Comparison of ENCODE assay signal across 1 cellular context in the genomic region with DNA sequence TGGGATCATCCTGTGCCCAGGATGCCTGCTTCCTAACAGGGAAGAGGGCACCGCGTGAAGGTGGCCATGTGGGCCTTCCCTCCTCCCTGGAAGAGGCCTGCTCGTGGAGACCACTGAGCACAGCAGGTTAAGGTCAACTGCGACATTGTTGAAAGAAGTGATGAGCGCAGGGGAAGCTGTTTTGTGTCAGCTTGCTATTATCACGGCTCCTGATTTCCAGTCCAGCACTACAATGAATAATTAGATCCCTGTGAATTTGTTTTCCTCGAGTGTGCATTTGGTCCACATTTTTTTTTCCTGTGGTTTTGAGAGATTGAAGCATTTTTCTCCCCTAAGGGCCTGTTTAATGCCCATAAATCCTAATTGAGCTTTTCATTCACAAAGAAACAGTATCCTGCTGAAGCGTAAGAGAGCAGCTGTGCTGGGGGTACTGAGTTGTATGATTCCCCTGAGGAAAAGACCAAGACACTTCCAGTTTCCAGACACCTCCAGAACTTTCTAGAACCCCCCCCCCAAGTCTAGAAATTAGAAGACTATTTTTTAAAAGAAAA.
TF ChIP-seq lines count a peak whose summit lies in the region.

No MANE protein-coding gene starts in this region.

TF ChIP-seq in GM23338, 12 proteins besides CTCF, POLR2A, EP300 and RAD21:
- TF ChIP-seq, protein P1, sequence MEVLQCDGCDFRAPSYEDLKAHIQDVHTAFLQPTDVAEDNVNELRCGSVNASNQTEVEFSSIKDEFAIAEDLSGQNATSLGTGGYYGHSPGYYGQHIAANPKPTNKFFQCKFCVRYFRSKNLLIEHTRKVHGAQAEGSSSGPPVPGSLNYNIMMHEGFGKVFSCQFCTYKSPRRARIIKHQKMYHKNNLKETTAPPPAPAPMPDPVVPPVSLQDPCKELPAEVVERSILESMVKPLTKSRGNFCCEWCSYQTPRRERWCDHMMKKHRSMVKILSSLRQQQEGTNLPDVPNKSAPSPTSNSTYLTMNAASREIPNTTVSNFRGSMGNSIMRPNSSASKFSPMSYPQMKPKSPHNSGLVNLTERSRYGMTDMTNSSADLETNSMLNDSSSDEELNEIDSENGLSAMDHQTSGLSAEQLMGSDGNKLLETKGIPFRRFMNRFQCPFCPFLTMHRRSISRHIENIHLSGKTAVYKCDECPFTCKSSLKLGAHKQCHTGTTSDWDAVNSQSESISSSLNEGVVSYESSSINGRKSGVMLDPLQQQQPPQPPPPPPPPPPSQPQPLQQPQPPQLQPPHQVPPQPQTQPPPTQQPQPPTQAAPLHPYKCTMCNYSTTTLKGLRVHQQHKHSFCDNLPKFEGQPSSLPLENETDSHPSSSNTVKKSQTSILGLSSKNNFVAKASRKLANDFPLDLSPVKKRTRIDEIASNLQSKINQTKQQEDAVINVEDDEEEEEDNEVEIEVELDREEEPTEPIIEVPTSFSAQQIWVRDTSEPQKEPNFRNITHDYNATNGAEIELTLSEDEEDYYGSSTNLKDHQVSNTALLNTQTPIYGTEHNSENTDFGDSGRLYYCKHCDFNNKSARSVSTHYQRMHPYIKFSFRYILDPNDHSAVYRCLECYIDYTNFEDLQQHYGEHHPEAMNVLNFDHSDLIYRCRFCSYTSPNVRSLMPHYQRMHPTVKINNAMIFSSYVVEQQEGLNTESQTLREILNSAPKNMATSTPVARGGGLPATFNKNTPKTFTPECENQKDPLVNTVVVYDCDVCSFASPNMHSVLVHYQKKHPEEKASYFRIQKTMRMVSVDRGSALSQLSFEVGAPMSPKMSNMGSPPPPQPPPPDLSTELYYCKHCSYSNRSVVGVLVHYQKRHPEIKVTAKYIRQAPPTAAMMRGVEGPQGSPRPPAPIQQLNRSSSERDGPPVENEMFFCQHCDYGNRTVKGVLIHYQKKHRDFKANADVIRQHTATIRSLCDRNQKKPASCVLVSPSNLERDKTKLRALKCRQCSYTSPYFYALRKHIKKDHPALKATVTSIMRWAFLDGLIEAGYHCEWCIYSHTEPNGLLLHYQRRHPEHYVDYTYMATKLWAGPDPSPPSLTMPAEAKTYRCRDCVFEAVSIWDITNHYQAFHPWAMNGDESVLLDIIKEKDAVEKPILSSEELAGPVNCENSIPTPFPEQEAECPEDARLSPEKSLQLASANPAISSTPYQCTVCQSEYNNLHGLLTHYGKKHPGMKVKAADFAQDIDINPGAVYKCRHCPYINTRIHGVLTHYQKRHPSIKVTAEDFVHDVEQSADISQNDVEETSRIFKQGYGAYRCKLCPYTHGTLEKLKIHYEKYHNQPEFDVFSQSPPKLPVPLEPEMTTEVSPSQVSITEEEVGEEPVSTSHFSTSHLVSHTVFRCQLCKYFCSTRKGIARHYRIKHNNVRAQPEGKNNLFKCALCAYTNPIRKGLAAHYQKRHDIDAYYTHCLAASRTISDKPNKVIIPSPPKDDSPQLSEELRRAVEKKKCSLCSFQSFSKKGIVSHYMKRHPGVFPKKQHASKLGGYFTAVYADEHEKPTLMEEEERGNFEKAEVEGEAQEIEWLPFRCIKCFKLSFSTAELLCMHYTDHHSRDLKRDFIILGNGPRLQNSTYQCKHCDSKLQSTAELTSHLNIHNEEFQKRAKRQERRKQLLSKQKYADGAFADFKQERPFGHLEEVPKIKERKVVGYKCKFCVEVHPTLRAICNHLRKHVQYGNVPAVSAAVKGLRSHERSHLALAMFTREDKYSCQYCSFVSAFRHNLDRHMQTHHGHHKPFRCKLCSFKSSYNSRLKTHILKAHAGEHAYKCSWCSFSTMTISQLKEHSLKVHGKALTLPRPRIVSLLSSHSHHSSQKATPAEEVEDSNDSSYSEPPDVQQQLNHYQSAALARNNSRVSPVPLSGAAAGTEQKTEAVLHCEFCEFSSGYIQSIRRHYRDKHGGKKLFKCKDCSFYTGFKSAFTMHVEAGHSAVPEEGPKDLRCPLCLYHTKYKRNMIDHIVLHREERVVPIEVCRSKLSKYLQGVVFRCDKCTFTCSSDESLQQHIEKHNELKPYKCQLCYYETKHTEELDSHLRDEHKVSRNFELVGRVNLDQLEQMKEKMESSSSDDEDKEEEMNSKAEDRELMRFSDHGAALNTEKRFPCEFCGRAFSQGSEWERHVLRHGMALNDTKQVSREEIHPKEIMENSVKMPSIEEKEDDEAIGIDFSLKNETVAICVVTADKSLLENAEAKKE (CRISPR knock-in tag; IDR thresholded peaks at IDR 0.05): no peak
- no peak for TF ChIP-seq STAT1 (IDR thresholded peaks at IDR 0.05; ENCODE audit: unreplicated experiment)
- no peak for TF ChIP-seq JUNB (IDR thresholded peaks at IDR 0.05; ENCODE audit: unreplicated experiment)
- TF ChIP-seq, protein P2, sequence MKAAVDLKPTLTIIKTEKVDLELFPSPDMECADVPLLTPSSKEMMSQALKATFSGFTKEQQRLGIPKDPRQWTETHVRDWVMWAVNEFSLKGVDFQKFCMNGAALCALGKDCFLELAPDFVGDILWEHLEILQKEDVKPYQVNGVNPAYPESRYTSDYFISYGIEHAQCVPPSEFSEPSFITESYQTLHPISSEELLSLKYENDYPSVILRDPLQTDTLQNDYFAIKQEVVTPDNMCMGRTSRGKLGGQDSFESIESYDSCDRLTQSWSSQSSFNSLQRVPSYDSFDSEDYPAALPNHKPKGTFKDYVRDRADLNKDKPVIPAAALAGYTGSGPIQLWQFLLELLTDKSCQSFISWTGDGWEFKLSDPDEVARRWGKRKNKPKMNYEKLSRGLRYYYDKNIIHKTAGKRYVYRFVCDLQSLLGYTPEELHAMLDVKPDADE (IDR thresholded peaks at IDR 0.05): no peak
- TF ChIP-seq EZH2phosphoT487 (IDR thresholded peaks at IDR 0.05; ENCODE audit: unreplicated experiment): no peak
- TF ChIP-seq, protein P3, sequence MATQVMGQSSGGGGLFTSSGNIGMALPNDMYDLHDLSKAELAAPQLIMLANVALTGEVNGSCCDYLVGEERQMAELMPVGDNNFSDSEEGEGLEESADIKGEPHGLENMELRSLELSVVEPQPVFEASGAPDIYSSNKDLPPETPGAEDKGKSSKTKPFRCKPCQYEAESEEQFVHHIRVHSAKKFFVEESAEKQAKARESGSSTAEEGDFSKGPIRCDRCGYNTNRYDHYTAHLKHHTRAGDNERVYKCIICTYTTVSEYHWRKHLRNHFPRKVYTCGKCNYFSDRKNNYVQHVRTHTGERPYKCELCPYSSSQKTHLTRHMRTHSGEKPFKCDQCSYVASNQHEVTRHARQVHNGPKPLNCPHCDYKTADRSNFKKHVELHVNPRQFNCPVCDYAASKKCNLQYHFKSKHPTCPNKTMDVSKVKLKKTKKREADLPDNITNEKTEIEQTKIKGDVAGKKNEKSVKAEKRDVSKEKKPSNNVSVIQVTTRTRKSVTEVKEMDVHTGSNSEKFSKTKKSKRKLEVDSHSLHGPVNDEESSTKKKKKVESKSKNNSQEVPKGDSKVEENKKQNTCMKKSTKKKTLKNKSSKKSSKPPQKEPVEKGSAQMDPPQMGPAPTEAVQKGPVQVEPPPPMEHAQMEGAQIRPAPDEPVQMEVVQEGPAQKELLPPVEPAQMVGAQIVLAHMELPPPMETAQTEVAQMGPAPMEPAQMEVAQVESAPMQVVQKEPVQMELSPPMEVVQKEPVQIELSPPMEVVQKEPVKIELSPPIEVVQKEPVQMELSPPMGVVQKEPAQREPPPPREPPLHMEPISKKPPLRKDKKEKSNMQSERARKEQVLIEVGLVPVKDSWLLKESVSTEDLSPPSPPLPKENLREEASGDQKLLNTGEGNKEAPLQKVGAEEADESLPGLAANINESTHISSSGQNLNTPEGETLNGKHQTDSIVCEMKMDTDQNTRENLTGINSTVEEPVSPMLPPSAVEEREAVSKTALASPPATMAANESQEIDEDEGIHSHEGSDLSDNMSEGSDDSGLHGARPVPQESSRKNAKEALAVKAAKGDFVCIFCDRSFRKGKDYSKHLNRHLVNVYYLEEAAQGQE (IDR thresholded peaks at IDR 0.05; ENCODE audit: unreplicated experiment): no peak
- TF ChIP-seq ZNF331 (CRISPR knock-in tag; IDR thresholded peaks at IDR 0.05; ENCODE audit: low read depth): no peak
- TF ChIP-seq ZNF114 (CRISPR knock-in tag; IDR thresholded peaks at IDR 0.05): no peak
